In genomic region chr4:152181150-152181549, GRCh38 we compare ENCODE assay signal across 10 cellular contexts.
"Had no signal": no experiment of that assay in that cellular context is flagged by ENCODE, and none has a peak within 500 bp of the region (broad histone marks: within the 10 kb centered on the region; RNA-seq: fewer than 3 reads in every experiment).

No MANE protein-coding gene starts in this region.

- H3K4me1 ChIP-seq: HAP-1 had no signal

- H3K4me3 ChIP-seq: GM23248, HAP-1 had no signal

- H3K9me3 Mint-ChIP-seq: HFFc6 had no signal

- H3K4me3 Mint-ChIP-seq: HFFc6, IgD-negative memory B cell had no signal

- H3K27ac ChIP-seq: GM23248, HL-60 had no signal

- DNase-seq: GM23248, GOT3, H7, HFFc6, KBM-7 had no signal

- ATAC-seq: HCT116, HepG2 had no signal

- H3K4me1 Mint-ChIP-seq: IgD-negative memory B cell had no signal

- H3K27ac Mint-ChIP-seq: HFFc6, IgD-negative memory B cell had no signal

- H3K9ac ChIP-seq: GM23248 had no signal

- H3K36me3 ChIP-seq: HAP-1 had no signal

- H3K9me3 ChIP-seq: HAP-1 had no signal

- H3K36me3 Mint-ChIP-seq: IgD-negative memory B cell had no signal
